15 cellular contexts compared by ENCODE assay signal in the genomic region with DNA sequence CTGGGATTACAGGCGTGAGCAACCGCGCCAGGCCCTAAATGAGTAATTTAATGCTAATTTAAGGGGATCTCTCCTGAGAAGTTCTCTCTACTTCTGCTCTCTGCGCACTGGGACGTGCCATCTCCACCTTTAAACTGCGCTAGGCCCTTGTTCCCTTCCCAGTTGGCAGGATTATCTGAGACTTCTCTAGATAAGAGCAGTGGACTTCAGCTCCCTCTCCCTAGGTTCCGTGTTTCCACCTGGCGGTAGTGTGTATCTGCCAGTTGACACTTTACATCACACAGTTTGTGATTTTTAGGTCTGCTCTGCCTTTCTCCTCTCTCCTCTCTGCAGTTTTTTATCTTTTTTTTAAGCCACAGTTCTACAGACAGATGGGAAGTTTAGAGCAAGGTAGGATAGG. TPM values are rescaled to one million over a fixed set of nuclear protein-coding genes. Genes with fewer than 3 reads are reported as not detected.
DNase-seq lines count a peak whose midpoint lies in the region; ATAC-seq, FAIRE-seq and TF ChIP-seq lines count a peak whose summit lies in the region.
"Had no signal": no experiment of that assay in that cellular context is flagged by ENCODE, and none has a peak within 500 bp of the region (broad histone marks: within the 10 kb centered on the region; RNA-seq: fewer than 3 reads in every experiment).

No MANE protein-coding gene starts in this region.

- dilution Hi-C loops in keratinocyte (cut with MboI; ENCODE audit: extremely low pct_ligation_motif_present, low sequenced_read_pairs), result no loop called here

- FAIRE-seq in keratinocyte (lab: Jason Lieb, UNC), result no peak
- FAIRE-seq: endometrium had no signal

- WGBS in smooth muscle cell (ENCODE audit: low lambda C conversion rate), result 73% methylated on average over 8 of the region's 8 CpGs

- H3K4me1 ChIP-seq in HUES48 (ENCODE audit: control insufficient read depth, insufficient read depth, low read length) (peaks cover 8% of the 10 kb centered on the region; the same call in 1 of the 2 replicates), keratinocyte (ENCODE audit: control insufficient read depth, extremely low read depth, insufficient read depth, low read length) (peaks cover 59% of the 10 kb centered on the region), smooth muscle cell (ENCODE audit: low read depth) (peaks cover 19% of the 10 kb centered on the region)

- no peak for ATAC-seq in HG02840 (IDR thresholded peaks at IDR 0.05; ENCODE audit: low FRiP score, unreplicated experiment)
- ATAC-seq: activated T-helper 17 cell treated with anti-CD3 and anti-CD28 coated beads, Interleukin-2, amount 50 U/mL, for 72 hours; stimulated activated naive CD8-positive, alpha-beta T cell treated with anti-CD3 and anti-CD28 coated beads, Interleukin-15, Interleukin-2, amounts not matched to agents 100 U/mL and 50 U/mL, for 24 hours had no signal

- peaks cover 31% of the 10 kb centered on the region for H3F3A ChIP-seq in smooth muscle cell (ENCODE audit: low read depth)

- H3K27ac ChIP-seq in HUES48 (ENCODE audit: low read depth, low read length) (peak overlapping the region; percentile 3), brain microvascular endothelial cell (peak overlapping the region; percentile 87), keratinocyte (ENCODE audit: control insufficient read depth, insufficient read depth, low read length) (peak overlapping the region; percentile 97), smooth muscle cell (ENCODE audit: low read depth) (peak overlapping the region; percentile 94)
- H3K27ac ChIP-seq: prostate gland had no signal

- H3K36me3 ChIP-seq in HUES48 (ENCODE audit: control insufficient read depth, insufficient read depth, low read length) (no peaks in the 10 kb centered on the region), brain microvascular endothelial cell (replicated peaks) (no peaks in the 10 kb centered on the region), keratinocyte (ENCODE audit: control insufficient read depth in 2 of 2, extremely low read depth in 1 of 2, insufficient read depth in 2 of 2, low read length in 2 of 2) (no peaks in the 10 kb centered on the region), smooth muscle cell (ENCODE audit: low read depth) (no peaks in the 10 kb centered on the region)
- H3K36me3 ChIP-seq: prostate gland had no signal

- H3K4me2 ChIP-seq in keratinocyte (ENCODE audit: control insufficient read depth, extremely low read depth, insufficient read depth, low read depth, low read length) (peak overlapping the region; percentile 90), smooth muscle cell (peak overlapping the region; percentile 68)

- H4K20me1 ChIP-seq in keratinocyte (ENCODE audit: control insufficient read depth, extremely low read depth, insufficient read depth, low read length) (no peaks in the 10 kb centered on the region), smooth muscle cell (ENCODE audit: low read depth) (peaks cover 12% of the 10 kb centered on the region)

- H3K9ac ChIP-seq in HUES48 (ENCODE audit: low read depth, low read length) (no peak overlapping the region), keratinocyte (ENCODE audit: control insufficient read depth, extremely low read depth, insufficient read depth, low read length) (peak overlapping the region; percentile 78), smooth muscle cell (ENCODE audit: low read depth) (peak overlapping the region; percentile 5)

- peak overlapping the region; percentile 59 for H2AFZ ChIP-seq in keratinocyte (ENCODE audit: control insufficient read depth, low read length)
- no peak overlapping the region for H2AFZ ChIP-seq in smooth muscle cell (ENCODE audit: low read depth)

- H3K79me2 ChIP-seq in keratinocyte (ENCODE audit: control insufficient read depth, insufficient read depth, low read length) (peaks cover 77% of the 10 kb centered on the region), smooth muscle cell (ENCODE audit: low read depth) (no peaks in the 10 kb centered on the region)

- H3K9me1 ChIP-seq in keratinocyte (ENCODE audit: control insufficient read depth, extremely low read depth, insufficient read depth, low read length), result peaks cover 4% of the 10 kb centered on the region

- in situ Hi-C loops in brain microvascular endothelial cell (cut with HindIII; ENCODE audit: low pct_ligation_motif_present, low sequenced_read_pairs), result no loop called here

- no peak overlapping the region for H3K4me3 ChIP-seq in HUES48 (ENCODE audit: low read depth, low read length)
- H3K4me3 ChIP-seq in brain microvascular endothelial cell (ENCODE audit: low read depth, low read length), result no peak overlapping the region
- H3K4me3 ChIP-seq in keratinocyte (ENCODE audit: control insufficient read depth in 2 of 3, extremely low read depth in 1 of 3, insufficient read depth in 2 of 3, low read depth in 1 of 3, low read length in 3 of 3), result peak overlapping the region in 2 of 3 experiments; percentile 56 to 60
- H3K4me3 ChIP-seq in smooth muscle cell, result no peak overlapping the region
- H3K4me3 ChIP-seq: prostate gland had no signal

- H3K9me3 ChIP-seq in HUES48 (ENCODE audit: control insufficient read depth, insufficient read depth, low read length), result no peaks in the 10 kb centered on the region
- no peaks in the 10 kb centered on the region for H3K9me3 ChIP-seq in keratinocyte (ENCODE audit: control insufficient read depth, low read depth, low read length)
- H3K9me3 ChIP-seq in smooth muscle cell (replicated peaks; ENCODE audit: low read depth), result no peaks in the 10 kb centered on the region
- H3K9me3 ChIP-seq: prostate gland had no signal

- DNase-seq in brain microvascular endothelial cell, result no peak
- DNase-seq in keratinocyte (ENCODE audit: low read depth, low spot score), result no peak
- DNase-seq in smooth muscle cell (lab: John Stamatoyannopoulos, UW; ENCODE audit: unreplicated experiment), result no peak
- no peak for DNase-seq in SKM-1 (lab: John Stamatoyannopoulos, UW; ENCODE audit: unreplicated experiment)
- no peak for DNase-seq in midbrain (lab: John Stamatoyannopoulos, UW)
- DNase-seq in T-helper 2 cell, result no peak
- DNase-seq: activated CD4-positive, alpha-beta T cell treated with anti-CD3 and anti-CD28 coated beads, Interleukin-2, amount 50 U/mL, for 1 hour; CD4-positive, alpha-beta memory T cell; stimulated activated naive CD8-positive, alpha-beta T cell treated with anti-CD3 and anti-CD28 coated beads, Interleukin-15, Interleukin-2, amounts not matched to agents 100 U/mL and 50 U/mL, for 24 hours; T-helper 1 cell had no signal

- H3K27me3 ChIP-seq in HUES48 (ENCODE audit: control insufficient read depth, insufficient read depth, low read length), result no peaks in the 10 kb centered on the region
- H3K27me3 ChIP-seq in brain microvascular endothelial cell (replicated peaks), result no peaks in the 10 kb centered on the region
- H3K27me3 ChIP-seq in keratinocyte (ENCODE audit: control insufficient read depth, extremely low read depth, insufficient read depth, low read length), result no peaks in the 10 kb centered on the region
- no peaks in the 10 kb centered on the region for H3K27me3 ChIP-seq in smooth muscle cell (ENCODE audit: low read depth)

- TF ChIP-seq CTCF in brain microvascular endothelial cell (IDR thresholded peaks at IDR 0.05; ENCODE audit: low read depth, low read length, missing control alignments) (no peak), keratinocyte (optimal IDR thresholded peaks at IDR 0.05 in 1 of 3, IDR thresholded peaks at IDR 0.05 in 1 of 3, conservative IDR thresholded peaks at IDR 0.05 in 1 of 3; ENCODE audit: extremely low read depth in 1 of 3, insufficient read depth in 2 of 3, low read length in 3 of 3) (peak in 2 of 3 experiments; percentile 8 to 9), smooth muscle cell (IDR thresholded peaks at IDR 0.05; ENCODE audit: borderline replicate concordance, insufficient read depth, poor library complexity, severe bottlenecking) (no peak)

RNA-seq across cellular contexts. Expression of gene ARHGAP10, which starts 40.2 kb away (rescaled TPM):
- 12.2 to 18.7 TPM (median 17.7 TPM) in 3 replicates for polyA plus RNA-seq in keratinocyte
- polyA plus RNA-seq in keratinocyte (2011; ENCODE audit: low read depth), result 20.1 TPM
- polyA plus RNA-seq in keratinocyte (2011; cell fraction: cytosol; rRNA removed), result 14.4 and 14.5 TPM in 2 replicates
- polyA plus RNA-seq in keratinocyte (2011; cell fraction: nucleus; rRNA removed), result 20.8 and 23.0 TPM in 2 replicates
- polyA plus RNA-seq in keratinocyte (2012; ENCODE audit: low replicate concordance), result 15.5 and 17.3 TPM in 2 replicates
- polyA minus RNA-seq in keratinocyte, result 15.6 to 29.9 TPM (median 18.3 TPM) in 3 replicates
- polyA minus RNA-seq in keratinocyte (2011; cell fraction: cytosol; rRNA and poly(A)+ RNA removed), result 9.4 TPM
- 25.6 and 42.8 TPM in 2 replicates for polyA minus RNA-seq in keratinocyte (2011; cell fraction: nucleus; rRNA and poly(A)+ RNA removed)
- total RNA-seq in smooth muscle cell, result 11.1 and 11.6 TPM in 2 replicates
- 6.2 and 6.7 TPM in 2 replicates for polyA plus RNA-seq in smooth muscle cell

Comparison
In these comparisons a context has a peak if more than half of its experiments do, and no peak if none do; other contexts are left out.
1. H3K27ac ChIP-seq: peak in every context shown above with its lines; median percentile 97 in keratinocyte; 94 in smooth muscle cell; 87 in brain microvascular endothelial cell; 3 in HUES48.
2. H3K4me3 ChIP-seq: peak in keratinocyte (2 of 3); none in HUES48 (single experiment), brain microvascular endothelial cell (single experiment) and smooth muscle cell (single experiment).
3. CTCF ChIP-seq: peak in keratinocyte (2 of 3); none in brain microvascular endothelial cell (single experiment) and smooth muscle cell (single experiment).